19 cellular contexts compared by ENCODE assay signal in the genomic region with DNA sequence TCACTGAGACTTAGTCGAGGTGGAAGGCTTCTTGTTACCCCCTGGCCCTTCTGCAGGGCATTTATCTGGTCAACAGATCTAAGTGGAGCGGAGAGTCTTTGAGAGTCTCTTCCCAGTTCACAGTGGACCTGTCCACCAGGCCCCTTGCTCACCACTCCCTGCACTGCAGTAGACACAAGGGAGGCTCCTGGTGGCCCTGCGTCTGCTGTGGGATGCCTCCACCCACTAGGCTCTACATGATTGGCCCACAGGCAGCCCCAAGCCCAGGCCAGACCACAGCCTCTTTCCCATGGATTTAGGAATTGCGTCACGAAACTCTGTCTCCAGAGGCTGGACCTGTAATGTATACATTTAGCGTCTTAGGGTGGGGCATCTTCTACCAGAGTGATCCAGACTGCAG.
"Had no signal": no experiment of that assay in that cellular context is flagged by ENCODE, and none has a peak within 500 bp of the region (broad histone marks: within the 10 kb centered on the region; RNA-seq: fewer than 3 reads in every experiment).

No MANE protein-coding gene starts in this region.

- DNase-seq: activated CD4-positive, alpha-beta memory T cell treated with anti-CD3 and anti-CD28 coated beads for 36 hours; activated CD4-positive, alpha-beta T cell treated with anti-CD3 and anti-CD28 coated beads for 4 hours; activated CD4-positive, CD25-positive, alpha-beta regulatory T cell; activated effector memory CD4-positive, alpha-beta T cell treated with anti-CD3 and anti-CD28 coated beads, Interleukin-2, amount 50 U/mL, for 16 hours; activated naive CD4-positive, alpha-beta T cell treated with anti-CD3 and anti-CD28 coated beads, Interleukin-2, amount 10 ng/mL, durations not matched to agents 7 days and 5 days; activated T-cell treated with anti-CD3 and anti-CD28 coated beads, Interleukin-2, amount 50 U/mL, for 72 hours; amygdala; colonic mucosa; dorsolateral prefrontal cortex; heart left ventricle; left colon; natural killer cell; pancreas; psoas muscle; stimulated activated CD4-positive, alpha-beta T cell treated with anti-CD3 and anti-CD28 coated beads, Interleukin-12 subunit alpha, Interleukin-12 subunit beta, amount 100 ng/mL, for 4 hours; stimulated activated CD4-positive, alpha-beta T cell treated with anti-CD3 and anti-CD28 coated beads, Interleukin-4, amount 100 ng/mL, for 4 hours; T-helper 17 cell; testis had no signal

- H3K9me3 ChIP-seq: colonic mucosa, heart left ventricle, pancreas, psoas muscle, right atrium auricular region, testis had no signal

- H3K27ac ChIP-seq: colonic mucosa, heart left ventricle, pancreas, psoas muscle, right atrium auricular region, testis had no signal

- H3K4me3 ChIP-seq: colonic mucosa, dorsolateral prefrontal cortex, heart left ventricle, pancreas, psoas muscle, right atrium auricular region, testis had no signal

- H3K36me3 ChIP-seq: colonic mucosa had no signal

- ATAC-seq: activated T-cell treated with anti-CD3 and anti-CD28 coated beads, Interleukin-2, amount 50 U/mL, for 72 hours; heart left ventricle; left colon; natural killer cell; pancreas; T-helper 17 cell had no signal

- H3K27me3 ChIP-seq: colonic mucosa, dorsolateral prefrontal cortex, heart left ventricle, pancreas, right atrium auricular region, testis had no signal

- H3K4me1 ChIP-seq: pancreas, testis had no signal
